In genomic region chr16:2883027-2883846, GRCh38 we compare ENCODE assay signal across 1 cellular context.
TF ChIP-seq lines count a peak whose summit lies in the region.

Gene FLYWCH2 (plus strand): TSS chr16:2883215. CDS start chr16:2896450, 13,235 bp downstream.

TF ChIP-seq in HepG2, 621 proteins besides CTCF, POLR2A, EP300 and RAD21 (continued from another document and continues in another):
- TF ChIP-seq AHDC1 (CRISPR knock-in tag; IDR thresholded peaks at IDR 0.05; ENCODE audit: borderline replicate concordance): no peak
- TF ChIP-seq ZSCAN25 (CRISPR knock-in tag; IDR thresholded peaks at IDR 0.05): peak; percentile 57; the same call in 1 of the 2 replicates
- no peak for TF ChIP-seq NBN (conservative IDR thresholded peaks at IDR 0.05)
- TF ChIP-seq ZGPAT (CRISPR knock-in tag; IDR thresholded peaks at IDR 0.05): peak; percentile 88
- no peak for TF ChIP-seq DPF2 (CRISPR knock-in tag; IDR thresholded peaks at IDR 0.05; ENCODE audit: borderline replicate concordance, low read depth)
- TF ChIP-seq ZKSCAN1 (IDR thresholded peaks at IDR 0.05; ENCODE audit: low read length): no peak
- no peak for TF ChIP-seq KLF12 (CRISPR knock-in tag; IDR thresholded peaks at IDR 0.05; ENCODE audit: borderline replicate concordance)
- 0 out of 2 replicates have a peak, but pooled peaks have one; percentile 5 for TF ChIP-seq ZNF891 (CRISPR knock-in tag; IDR thresholded peaks at IDR 0.05)
- TF ChIP-seq ZNF776 (CRISPR knock-in tag; IDR thresholded peaks at IDR 0.05): peak; percentile 58; the same call in 1 of the 2 replicates
- TF ChIP-seq HNRNPLL (IDR thresholded peaks at IDR 0.05; ENCODE audit: low read depth, low read length, poor library complexity, severe bottlenecking): peak; percentile 75
- no peak for TF ChIP-seq FOXP1 (IDR thresholded peaks at IDR 0.05)
- 0 out of 2 replicates have a peak, but pooled peaks have one; percentile 10 for TF ChIP-seq FOXP1 (CRISPR knock-in tag; IDR thresholded peaks at IDR 0.05)
- TF ChIP-seq ZNF512B (CRISPR knock-in tag; IDR thresholded peaks at IDR 0.05; ENCODE audit: borderline replicate concordance): no peak
- TF ChIP-seq TAF1 (CRISPR knock-in tag; IDR thresholded peaks at IDR 0.05): peak; percentile 95
- TF ChIP-seq KDM4B (CRISPR knock-in tag; IDR thresholded peaks at IDR 0.05): 0 out of 2 replicates have a peak, but pooled peaks have one; percentile 28
- TF ChIP-seq NFIB (CRISPR knock-in tag; IDR thresholded peaks at IDR 0.05; ENCODE audit: borderline replicate concordance): no peak
- no peak for TF ChIP-seq AHR (CRISPR knock-in tag; IDR thresholded peaks at IDR 0.05)
- TF ChIP-seq ZNF446 (CRISPR knock-in tag; IDR thresholded peaks at IDR 0.05): 0 out of 2 replicates have a peak, but pooled peaks have one; percentile 64
- no peak for TF ChIP-seq HMG20A (CRISPR knock-in tag; IDR thresholded peaks at IDR 0.05; ENCODE audit: borderline replicate concordance)
- no peak for TF ChIP-seq ARID3A (IDR thresholded peaks at IDR 0.05; ENCODE audit: low read depth, low read length)
- TF ChIP-seq ZNF768 (CRISPR knock-in tag; IDR thresholded peaks at IDR 0.05): no peak
- TF ChIP-seq CREB1 (IDR thresholded peaks at IDR 0.05): no peak
- no peak; the same call in 1 of the 2 replicates for TF ChIP-seq CREB1 (CRISPR knock-in tag; IDR thresholded peaks at IDR 0.05)
- TF ChIP-seq E2F2 (CRISPR knock-in tag; IDR thresholded peaks at IDR 0.05; ENCODE audit: borderline replicate concordance): no peak
- TF ChIP-seq RARA (CRISPR knock-in tag; IDR thresholded peaks at IDR 0.05): no peak; the same call in 1 of the 2 replicates
- no peak for TF ChIP-seq ZNF577 (CRISPR knock-in tag; IDR thresholded peaks at IDR 0.05; ENCODE audit: borderline replicate concordance, low read depth)
- TF ChIP-seq GABPA (IDR thresholded peaks at IDR 0.05; ENCODE audit: low read depth, low read length): no peak
- no peak for TF ChIP-seq GABPA (CRISPR knock-in tag; IDR thresholded peaks at IDR 0.05; ENCODE audit: low read depth)
- TF ChIP-seq IKZF4 (CRISPR knock-in tag; IDR thresholded peaks at IDR 0.05; ENCODE audit: borderline replicate concordance, low read depth, not compliant biosample characterization): no peak
- no peak for TF ChIP-seq CCAR2 (optimal IDR thresholded peaks at IDR 0.05; ENCODE audit: low read depth, low read length)
- TF ChIP-seq MAFG (CRISPR knock-in tag; IDR thresholded peaks at IDR 0.05): no peak
- TF ChIP-seq CBFB (CRISPR knock-in tag; IDR thresholded peaks at IDR 0.05): no peak
- TF ChIP-seq ZNF629 (CRISPR knock-in tag; conservative IDR thresholded peaks at IDR 0.05): 0 out of 2 replicates have a peak, but pooled peaks have one; percentile 15
- no peak for TF ChIP-seq IRF2 (CRISPR knock-in tag; IDR thresholded peaks at IDR 0.05)
- no peak for TF ChIP-seq HIC2 (CRISPR knock-in tag; IDR thresholded peaks at IDR 0.05; ENCODE audit: low read depth)
- TF ChIP-seq ZNF33A (CRISPR knock-in tag; IDR thresholded peaks at IDR 0.05; ENCODE audit: borderline replicate concordance): 0 out of 2 replicates have a peak, but pooled peaks have one; percentile 41
- no peak for TF ChIP-seq BCLAF1 (IDR thresholded peaks at IDR 0.05)
- no peak for TF ChIP-seq MBD4 (IDR thresholded peaks at IDR 0.05; ENCODE audit: borderline replicate concordance, low read length)
- no peak for TF ChIP-seq FOXA1 (IDR thresholded peaks at IDR 0.05)
- TF ChIP-seq FOXA1 (CRISPR knock-in tag; IDR thresholded peaks at IDR 0.05): peak; percentile 39; the same call in 1 of the 2 replicates
- no peak for TF ChIP-seq ZNF678 (CRISPR knock-in tag; IDR thresholded peaks at IDR 0.05)
- TF ChIP-seq U2AF2 (IDR thresholded peaks at IDR 0.05; ENCODE audit: low read depth, low read length): no peak
- no peak; the same call in 1 of the 2 replicates for TF ChIP-seq GFI1 (CRISPR knock-in tag; IDR thresholded peaks at IDR 0.05; ENCODE audit: borderline replicate concordance)
- TF ChIP-seq ZNF597 (CRISPR knock-in tag; IDR thresholded peaks at IDR 0.05): no peak
